22 cellular contexts compared by ENCODE assay signal in the genomic region with DNA sequence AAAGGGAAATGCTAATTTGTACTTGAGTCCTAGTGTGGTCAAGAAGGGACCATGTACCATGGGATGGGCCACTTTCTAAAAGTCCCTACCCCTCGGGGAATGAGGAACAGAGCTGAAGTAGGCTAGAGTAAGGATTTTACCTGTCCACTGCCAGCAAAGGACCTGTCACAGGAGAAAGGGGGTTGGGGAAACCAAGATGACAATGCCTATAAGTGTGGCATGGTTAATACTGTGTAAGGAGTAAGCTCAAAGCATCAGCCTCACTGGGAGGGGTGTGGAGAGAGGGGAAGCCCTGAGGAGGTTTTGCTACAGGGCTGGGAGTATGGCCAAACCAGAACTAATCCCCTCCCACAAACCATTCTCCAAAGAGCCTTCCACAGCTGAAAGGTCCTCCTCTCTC. TPM values are rescaled to one million over a fixed set of nuclear protein-coding genes. Genes with fewer than 3 reads are reported as not detected.
DNase-seq lines count a peak whose midpoint lies in the region; ATAC-seq lines count a peak whose summit lies in the region.
"Had no signal": no experiment of that assay in that cellular context is flagged by ENCODE, and none has a peak within 500 bp of the region (broad histone marks: within the 10 kb centered on the region; RNA-seq: fewer than 3 reads in every experiment).

No MANE protein-coding gene starts in this region.

- ATAC-seq in right cardiac atrium (peak; percentile 22 to 42), Right ventricle myocardium inferior (no peak), HG03432 (IDR thresholded peaks at IDR 0.05; ENCODE audit: unreplicated experiment) (no peak)
- ATAC-seq: naive thymus-derived CD8-positive, alpha-beta T cell; T-helper 17 cell had no signal

- no peaks in the 10 kb centered on the region for H3K4me1 ChIP-seq in right cardiac atrium (ENCODE audit: control insufficient read depth, insufficient read depth, low read length)
- H3K4me1 ChIP-seq: pancreas, SJCRH30 had no signal

- 85% methylated on average over 1 of the region's 1 CpG for WGBS in right cardiac atrium

- H3K4me3 ChIP-seq in right cardiac atrium (ENCODE audit: low read length), result no peak overlapping the region
- H3K4me3 ChIP-seq: pancreas, SJCRH30 had no signal

- no peak for DNase-seq in right cardiac atrium
- DNase-seq in Right ventricle myocardium inferior (ENCODE audit: missing footprints), result no peak
- DNase-seq in astrocyte of the hippocampus (ENCODE audit: low read depth, low spot score), result peak; percentile 62
- DNase-seq in kidney glomerular epithelial cell (lab: John Stamatoyannopoulos, UW), result peak; percentile 3
- no peak for DNase-seq in NCI-H2107 (lab: John Stamatoyannopoulos, UW)
- no peak for DNase-seq in posterior vena cava (ENCODE audit: low spot score)
- DNase-seq in stimulated activated CD4-positive, alpha-beta T cell treated with anti-CD3 and anti-CD28 coated beads, Interleukin-4, amount 100 ng/mL, for 24 hours, result no peak
- DNase-seq: activated CD4-positive, alpha-beta T cell treated with anti-CD3 and anti-CD28 coated beads, Interleukin-2, amount 50 U/mL, for 48 hours; activated naive CD4-positive, alpha-beta T cell; amygdala; cerebellar nuclear complex; effector CD8-positive, alpha-beta T cell; naive thymus-derived CD8-positive, alpha-beta T cell; NCI-H1417; NCI-H526 treated with DMSO at 0.1 percent for 48 hours; pancreas; stimulated activated CD4-positive, alpha-beta T cell treated with anti-CD3 and anti-CD28 coated beads, Interleukin-2, amount 100 ng/mL, for 24 hours; T-helper 17 cell had no signal

- H3K27me3 ChIP-seq in right cardiac atrium (ENCODE audit: control insufficient read depth, insufficient read depth), result no peaks in the 10 kb centered on the region
- H3K27me3 ChIP-seq: pancreas, SJCRH30 had no signal

- H3K9me3 ChIP-seq in right cardiac atrium (ENCODE audit: control insufficient read depth, low read length), result no peaks in the 10 kb centered on the region
- H3K9me3 ChIP-seq: pancreas had no signal

- intact Hi-C loops in right cardiac atrium (cut with DNase I) (no loop called here), Right ventricle myocardium inferior (cut with DNase I) (no loop called here), posterior vena cava (cut with DNase I) (loop anchor here in 1 of 2 donors (5.0 kb wide), 1 partner anchor 220 kb away; no protein-coding TSS in a partner anchor)

- no peak overlapping the region for H3K27ac ChIP-seq in right cardiac atrium (ENCODE audit: low read length)
- H3K27ac ChIP-seq: pancreas, SJCRH30, VCaP had no signal

RNA-seq across cellular contexts. Expression of gene GKN2, which starts 15.8 kb away (rescaled TPM):
- total RNA-seq in right cardiac atrium (not detected), Right ventricle myocardium inferior (not detected), posterior vena cava (not detected)
- polyA plus RNA-seq in right cardiac atrium, result not detected
- total RNA-seq: fibroblast of villous mesenchyme; naive thymus-derived CD8-positive, alpha-beta T cell; SJCRH30; T-helper 17 cell had no signal
- polyA plus RNA-seq: naive thymus-derived CD8-positive, alpha-beta T cell had no signal

RNA-seq across cellular contexts. Expression of gene GKN1, which starts 37.5 kb away (rescaled TPM):
- total RNA-seq in right cardiac atrium, result not detected
- not detected for polyA plus RNA-seq in right cardiac atrium
- not detected for total RNA-seq in Right ventricle myocardium inferior
- not detected for total RNA-seq in posterior vena cava
- total RNA-seq: naive thymus-derived CD8-positive, alpha-beta T cell; SJCRH30; T-helper 17 cell had no signal
- polyA plus RNA-seq: naive thymus-derived CD8-positive, alpha-beta T cell had no signal

Comparison
In these comparisons a context has a peak if more than half of its experiments do, and no peak if none do; other contexts are left out.
1. ATAC-seq: peak in right cardiac atrium (2 of 2); none in Right ventricle myocardium inferior (single experiment) and HG03432 (single experiment).
2. DNase-seq: peak in astrocyte of the hippocampus (single experiment) and kidney glomerular epithelial cell (single experiment); none in right cardiac atrium (0 of 3), Right ventricle myocardium inferior (single experiment), NCI-H2107 (single experiment), posterior vena cava (single experiment) and stimulated activated CD4-positive, alpha-beta T cell treated with anti-CD3 and anti-CD28 coated beads, Interleukin-4, amount 100 ng/mL, for 24 hours (single experiment).